8 cellular contexts compared by ENCODE assay signal in genomic region chr12:68745904-68746571, GRCh38. TPM values are rescaled to one million over a fixed set of nuclear protein-coding genes. Genes with fewer than 3 reads are reported as not detected.
A peak's percentile ranks its signal among the peaks of the same experiment; 100 is the strongest.
DNase-seq lines count a peak whose midpoint lies in the region; ATAC-seq and TF ChIP-seq lines count a peak whose summit lies in the region.

SLC35E3 (plus strand) TSS chr12:68746176; CDS start chr12:68746378, 202 bp downstream.

- ATAC-seq in GM19324 (IDR thresholded peaks at IDR 0.05; ENCODE audit: low FRiP score, unreplicated experiment), result peak; percentile 94
- peak; percentile 97 for ATAC-seq in HG03460 (IDR thresholded peaks at IDR 0.05; ENCODE audit: unreplicated experiment)
- peak; percentile 99 for ATAC-seq in left lung

- H3K4me1 Mint-ChIP-seq in activated CD4-positive, alpha-beta T cell treated with anti-CD3 and anti-CD28 coated beads, Interleukin-2, amount 10 ng/mL, durations not matched to agents 7 days and 5 days, result peaks cover 51% of the 10 kb centered on the region

- no peaks in the 10 kb centered on the region for H3K9me3 ChIP-seq in BLaER1
- no peaks in the 10 kb centered on the region for H3K9me3 ChIP-seq in left lung

- TF ChIP-seq CTCF in left lung (IDR thresholded peaks at IDR 0.05), result no peak

- POLR2A ChIA-PET in activated CD4-positive, alpha-beta T cell treated with anti-CD3 and anti-CD28 coated beads, Interleukin-2, amount 10 ng/mL, durations not matched to agents 7 days and 5 days (lab: Charles Lee), result no interaction called here

- intact Hi-C loops in left lung (cut with DNase I), result no loop called here

- peak within 1 kb of the TSS; percentile 90 for H3K9ac ChIP-seq in BLaER1

- peaks cover 16% of the 10 kb centered on the region for H4K20me1 ChIP-seq in BLaER1

- H3K4me3 ChIP-seq in BLaER1, result peak within 1 kb of the TSS; percentile 81
- peak within 1 kb of the TSS; percentile 67 to 69 for H3K4me3 ChIP-seq in left lung

- H3K27ac Mint-ChIP-seq in activated CD4-positive, alpha-beta T cell treated with anti-CD3 and anti-CD28 coated beads, Interleukin-2, amount 10 ng/mL, durations not matched to agents 7 days and 5 days, result peak within 1 kb of the TSS; percentile 92

- H3K4me1 ChIP-seq in BLaER1 (peaks cover 55% of the 10 kb centered on the region), left lung (peaks cover 11 to 40% of the 10 kb centered on the region in 2 donors)

- CTCF ChIA-PET in activated CD4-positive, alpha-beta T cell treated with anti-CD3 and anti-CD28 coated beads, Interleukin-2, amount 10 ng/mL, durations not matched to agents 7 days and 5 days (lab: Charles Lee), result interaction anchor here (0.5 to 1.3 kb wide), 4 partner anchors 52 to 62 kb away, joined by 3 to 4 read pairs (median 3); partner anchors contain the start of genes MDM2 and NUP107

- DNase-seq in NCI-H526 (lab: John Stamatoyannopoulos, UW), result peak; percentile 87 to 97
- DNase-seq in activated CD4-positive, alpha-beta T cell treated with anti-CD3 and anti-CD28 coated beads, Interleukin-2, amount 10 ng/mL, durations not matched to agents 7 days and 5 days, result peak; percentile 94
- DNase-seq in dedifferentiated amniotic fluid mesenchymal stem cell (ENCODE audit: extremely low spot score), result peak; percentile 83
- DNase-seq in left lung, result peak; percentile 96 to 100
- DNase-seq in stimulated activated CD4-positive, alpha-beta T cell treated with anti-CD3 and anti-CD28 coated beads, Interleukin-2, amount 100 ng/mL, for 4 hours (ENCODE audit: low read depth), result peak; percentile 85

- H3K27ac ChIP-seq in BLaER1 (peak within 1 kb of the TSS; percentile 75), left lung (peak within 1 kb of the TSS; percentile 79 to 86)

- peaks cover 19% of the 10 kb centered on the region for H3K36me3 ChIP-seq in BLaER1
- peaks cover 0 to 13% of the 10 kb centered on the region in 2 donors for H3K36me3 ChIP-seq in left lung

- H3K27me3 ChIP-seq in BLaER1, result no peaks in the 10 kb centered on the region
- H3K27me3 ChIP-seq in left lung, result no peaks in the 10 kb centered on the region

- peak within 1 kb of the TSS; percentile 89 for H3K4me2 ChIP-seq in BLaER1

- no peaks in the 10 kb centered on the region for H3K27me3 Mint-ChIP-seq in activated CD4-positive, alpha-beta T cell treated with anti-CD3 and anti-CD28 coated beads, Interleukin-2, amount 10 ng/mL, durations not matched to agents 7 days and 5 days

- peaks cover 23% of the 10 kb centered on the region for H3K36me3 Mint-ChIP-seq in activated CD4-positive, alpha-beta T cell treated with anti-CD3 and anti-CD28 coated beads, Interleukin-2, amount 10 ng/mL, durations not matched to agents 7 days and 5 days (ENCODE audit: low read depth)

- H3K9me3 Mint-ChIP-seq in activated CD4-positive, alpha-beta T cell treated with anti-CD3 and anti-CD28 coated beads, Interleukin-2, amount 10 ng/mL, durations not matched to agents 7 days and 5 days, result no peaks in the 10 kb centered on the region

- H3K4me3 Mint-ChIP-seq in activated CD4-positive, alpha-beta T cell treated with anti-CD3 and anti-CD28 coated beads, Interleukin-2, amount 10 ng/mL, durations not matched to agents 7 days and 5 days, result peak within 1 kb of the TSS; percentile 93

RNA-seq across cellular contexts. Expression of gene SLC35E3, which starts in this region (rescaled TPM):
- 1 to 10 TPM; 8.1 TPM for total RNA-seq in activated CD4-positive, alpha-beta T cell treated with anti-CD3 and anti-CD28 coated beads, Interleukin-2, amount 10 ng/mL, durations not matched to agents 7 days and 5 days
- 10 to 100 TPM in 1 of 2 donors, 1 to 10 TPM in 1; 6.3 to 12.3 TPM for total RNA-seq in left lung

Comparison
In these comparisons a context has a peak if more than half of its experiments do, and no peak if none do; other contexts are left out.
1. Peak in every context shown above with its lines: DNase-seq, ATAC-seq, H3K4me3 ChIP-seq and H3K27ac ChIP-seq.